In genomic region chr15:85737061-85737460, GRCh38 we compare ENCODE assay signal across 2 cellular contexts.
TF ChIP-seq lines count a peak whose summit lies in the region.

No MANE protein-coding gene starts in this region.

TF ChIP-seq in GM12878, 131 proteins besides CTCF, POLR2A, EP300 and RAD21:
- TF ChIP-seq, protein P1, sequence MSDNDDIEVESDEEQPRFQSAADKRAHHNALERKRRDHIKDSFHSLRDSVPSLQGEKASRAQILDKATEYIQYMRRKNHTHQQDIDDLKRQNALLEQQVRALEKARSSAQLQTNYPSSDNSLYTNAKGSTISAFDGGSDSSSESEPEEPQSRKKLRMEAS (IDR thresholded peaks at IDR 0.05; ENCODE audit: low read depth, low read length): no peak
- TF ChIP-seq RB1 (IDR thresholded peaks at IDR 0.05; ENCODE audit: borderline replicate concordance) (no peak), POLR2AphosphoS5 (IDR thresholded peaks at IDR 0.05; ENCODE audit: low read length) (no peak), HDAC2 (IDR thresholded peaks at IDR 0.05) (no peak), E2F4 (IDR thresholded peaks at IDR 0.05; ENCODE audit: low read depth, low read length) (no peak), RUNX3 (IDR thresholded peaks at IDR 0.05; ENCODE audit: low read length) (no peak), RAD51 (IDR thresholded peaks at IDR 0.05) (no peak), ZZZ3 (IDR thresholded peaks at IDR 0.05; ENCODE audit: control insufficient read depth, insufficient read length, low read depth) (no peak), STAT1 (conservative IDR thresholded peaks at IDR 0.05) (no peak), EED (IDR thresholded peaks at IDR 0.05; ENCODE audit: low read depth) (no peak), ATF7 (IDR thresholded peaks at IDR 0.05; ENCODE audit: low read depth) (no peak)
- TF ChIP-seq, protein P2, sequence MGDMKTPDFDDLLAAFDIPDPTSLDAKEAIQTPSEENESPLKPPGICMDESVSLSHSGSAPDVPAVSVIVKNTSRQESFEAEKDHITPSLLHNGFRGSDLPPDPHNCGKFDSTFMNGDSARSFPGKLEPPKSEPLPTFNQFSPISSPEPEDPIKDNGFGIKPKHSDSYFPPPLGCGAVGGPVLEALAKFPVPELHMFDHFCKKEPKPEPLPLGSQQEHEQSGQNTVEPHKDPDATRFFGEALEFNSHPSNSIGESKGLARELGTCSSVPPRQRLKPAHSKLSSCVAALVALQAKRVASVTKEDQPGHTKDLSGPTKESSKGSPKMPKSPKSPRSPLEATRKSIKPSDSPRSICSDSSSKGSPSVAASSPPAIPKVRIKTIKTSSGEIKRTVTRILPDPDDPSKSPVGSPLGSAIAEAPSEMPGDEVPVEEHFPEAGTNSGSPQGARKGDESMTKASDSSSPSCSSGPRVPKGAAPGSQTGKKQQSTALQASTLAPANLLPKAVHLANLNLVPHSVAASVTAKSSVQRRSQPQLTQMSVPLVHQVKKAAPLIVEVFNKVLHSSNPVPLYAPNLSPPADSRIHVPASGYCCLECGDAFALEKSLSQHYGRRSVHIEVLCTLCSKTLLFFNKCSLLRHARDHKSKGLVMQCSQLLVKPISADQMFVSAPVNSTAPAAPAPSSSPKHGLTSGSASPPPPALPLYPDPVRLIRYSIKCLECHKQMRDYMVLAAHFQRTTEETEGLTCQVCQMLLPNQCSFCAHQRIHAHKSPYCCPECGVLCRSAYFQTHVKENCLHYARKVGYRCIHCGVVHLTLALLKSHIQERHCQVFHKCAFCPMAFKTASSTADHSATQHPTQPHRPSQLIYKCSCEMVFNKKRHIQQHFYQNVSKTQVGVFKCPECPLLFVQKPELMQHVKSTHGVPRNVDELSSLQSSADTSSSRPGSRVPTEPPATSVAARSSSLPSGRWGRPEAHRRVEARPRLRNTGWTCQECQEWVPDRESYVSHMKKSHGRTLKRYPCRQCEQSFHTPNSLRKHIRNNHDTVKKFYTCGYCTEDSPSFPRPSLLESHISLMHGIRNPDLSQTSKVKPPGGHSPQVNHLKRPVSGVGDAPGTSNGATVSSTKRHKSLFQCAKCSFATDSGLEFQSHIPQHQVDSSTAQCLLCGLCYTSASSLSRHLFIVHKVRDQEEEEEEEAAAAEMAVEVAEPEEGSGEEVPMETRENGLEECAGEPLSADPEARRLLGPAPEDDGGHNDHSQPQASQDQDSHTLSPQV (IDR thresholded peaks at IDR 0.05): no peak
- TF ChIP-seq, protein P3, sequence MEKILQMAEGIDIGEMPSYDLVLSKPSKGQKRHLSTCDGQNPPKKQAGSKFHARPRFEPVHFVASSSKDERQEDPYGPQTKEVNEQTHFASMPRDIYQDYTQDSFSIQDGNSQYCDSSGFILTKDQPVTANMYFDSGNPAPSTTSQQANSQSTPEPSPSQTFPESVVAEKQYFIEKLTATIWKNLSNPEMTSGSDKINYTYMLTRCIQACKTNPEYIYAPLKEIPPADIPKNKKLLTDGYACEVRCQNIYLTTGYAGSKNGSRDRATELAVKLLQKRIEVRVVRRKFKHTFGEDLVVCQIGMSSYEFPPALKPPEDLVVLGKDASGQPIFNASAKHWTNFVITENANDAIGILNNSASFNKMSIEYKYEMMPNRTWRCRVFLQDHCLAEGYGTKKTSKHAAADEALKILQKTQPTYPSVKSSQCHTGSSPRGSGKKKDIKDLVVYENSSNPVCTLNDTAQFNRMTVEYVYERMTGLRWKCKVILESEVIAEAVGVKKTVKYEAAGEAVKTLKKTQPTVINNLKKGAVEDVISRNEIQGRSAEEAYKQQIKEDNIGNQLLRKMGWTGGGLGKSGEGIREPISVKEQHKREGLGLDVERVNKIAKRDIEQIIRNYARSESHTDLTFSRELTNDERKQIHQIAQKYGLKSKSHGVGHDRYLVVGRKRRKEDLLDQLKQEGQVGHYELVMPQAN (conservative IDR thresholded peaks at IDR 0.05): no peak

TF ChIP-seq in WTC11, 78 proteins besides CTCF, POLR2A, EP300 and RAD21:
- TF ChIP-seq NR3C1 (CRISPR knock-in tag; conservative IDR thresholded peaks at IDR 0.05; ENCODE audit: low read depth): no peak
- TF ChIP-seq GABPB1 (CRISPR knock-in tag; IDR thresholded peaks at IDR 0.05): no peak
- TF ChIP-seq HMGXB4 (CRISPR knock-in tag; IDR thresholded peaks at IDR 0.05): no peak
- no peak for TF ChIP-seq NFYB (CRISPR knock-in tag; conservative IDR thresholded peaks at IDR 0.05; ENCODE audit: low read depth)
- TF ChIP-seq, protein P4, sequence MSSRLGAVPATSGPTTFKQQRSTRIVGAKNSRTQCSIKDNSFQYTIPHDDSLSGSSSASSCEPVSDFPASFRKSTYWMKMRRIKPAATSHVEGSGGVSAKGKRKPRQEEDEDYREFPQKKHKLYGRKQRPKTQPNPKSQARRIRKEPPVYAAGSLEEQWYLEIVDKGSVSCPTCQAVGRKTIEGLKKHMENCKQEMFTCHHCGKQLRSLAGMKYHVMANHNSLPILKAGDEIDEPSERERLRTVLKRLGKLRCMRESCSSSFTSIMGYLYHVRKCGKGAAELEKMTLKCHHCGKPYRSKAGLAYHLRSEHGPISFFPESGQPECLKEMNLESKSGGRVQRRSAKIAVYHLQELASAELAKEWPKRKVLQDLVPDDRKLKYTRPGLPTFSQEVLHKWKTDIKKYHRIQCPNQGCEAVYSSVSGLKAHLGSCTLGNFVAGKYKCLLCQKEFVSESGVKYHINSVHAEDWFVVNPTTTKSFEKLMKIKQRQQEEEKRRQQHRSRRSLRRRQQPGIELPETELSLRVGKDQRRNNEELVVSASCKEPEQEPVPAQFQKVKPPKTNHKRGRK (CRISPR knock-in tag; IDR thresholded peaks at IDR 0.05; ENCODE audit: borderline replicate concordance): no peak
- TF ChIP-seq, protein P5, sequence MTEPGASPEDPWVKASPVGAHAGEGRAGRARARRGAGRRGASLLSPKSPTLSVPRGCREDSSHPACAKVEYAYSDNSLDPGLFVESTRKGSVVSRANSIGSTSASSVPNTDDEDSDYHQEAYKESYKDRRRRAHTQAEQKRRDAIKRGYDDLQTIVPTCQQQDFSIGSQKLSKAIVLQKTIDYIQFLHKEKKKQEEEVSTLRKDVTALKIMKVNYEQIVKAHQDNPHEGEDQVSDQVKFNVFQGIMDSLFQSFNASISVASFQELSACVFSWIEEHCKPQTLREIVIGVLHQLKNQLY (CRISPR knock-in tag; IDR thresholded peaks at IDR 0.05): no peak
- TF ChIP-seq E2F1 (CRISPR knock-in tag; IDR thresholded peaks at IDR 0.05): no peak
- TF ChIP-seq GTF2I (CRISPR knock-in tag; conservative IDR thresholded peaks at IDR 0.05): no peak
- no peak for TF ChIP-seq TEAD4 (CRISPR knock-in tag; IDR thresholded peaks at IDR 0.05)
- TF ChIP-seq, protein P6, sequence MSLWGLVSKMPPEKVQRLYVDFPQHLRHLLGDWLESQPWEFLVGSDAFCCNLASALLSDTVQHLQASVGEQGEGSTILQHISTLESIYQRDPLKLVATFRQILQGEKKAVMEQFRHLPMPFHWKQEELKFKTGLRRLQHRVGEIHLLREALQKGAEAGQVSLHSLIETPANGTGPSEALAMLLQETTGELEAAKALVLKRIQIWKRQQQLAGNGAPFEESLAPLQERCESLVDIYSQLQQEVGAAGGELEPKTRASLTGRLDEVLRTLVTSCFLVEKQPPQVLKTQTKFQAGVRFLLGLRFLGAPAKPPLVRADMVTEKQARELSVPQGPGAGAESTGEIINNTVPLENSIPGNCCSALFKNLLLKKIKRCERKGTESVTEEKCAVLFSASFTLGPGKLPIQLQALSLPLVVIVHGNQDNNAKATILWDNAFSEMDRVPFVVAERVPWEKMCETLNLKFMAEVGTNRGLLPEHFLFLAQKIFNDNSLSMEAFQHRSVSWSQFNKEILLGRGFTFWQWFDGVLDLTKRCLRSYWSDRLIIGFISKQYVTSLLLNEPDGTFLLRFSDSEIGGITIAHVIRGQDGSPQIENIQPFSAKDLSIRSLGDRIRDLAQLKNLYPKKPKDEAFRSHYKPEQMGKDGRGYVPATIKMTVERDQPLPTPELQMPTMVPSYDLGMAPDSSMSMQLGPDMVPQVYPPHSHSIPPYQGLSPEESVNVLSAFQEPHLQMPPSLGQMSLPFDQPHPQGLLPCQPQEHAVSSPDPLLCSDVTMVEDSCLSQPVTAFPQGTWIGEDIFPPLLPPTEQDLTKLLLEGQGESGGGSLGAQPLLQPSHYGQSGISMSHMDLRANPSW (CRISPR knock-in tag; conservative IDR thresholded peaks at IDR 0.05; ENCODE audit: low read depth): no peak
- no peak for TF ChIP-seq CBFB (CRISPR knock-in tag; IDR thresholded peaks at IDR 0.05; ENCODE audit: low read depth)
- TF ChIP-seq, protein P7, sequence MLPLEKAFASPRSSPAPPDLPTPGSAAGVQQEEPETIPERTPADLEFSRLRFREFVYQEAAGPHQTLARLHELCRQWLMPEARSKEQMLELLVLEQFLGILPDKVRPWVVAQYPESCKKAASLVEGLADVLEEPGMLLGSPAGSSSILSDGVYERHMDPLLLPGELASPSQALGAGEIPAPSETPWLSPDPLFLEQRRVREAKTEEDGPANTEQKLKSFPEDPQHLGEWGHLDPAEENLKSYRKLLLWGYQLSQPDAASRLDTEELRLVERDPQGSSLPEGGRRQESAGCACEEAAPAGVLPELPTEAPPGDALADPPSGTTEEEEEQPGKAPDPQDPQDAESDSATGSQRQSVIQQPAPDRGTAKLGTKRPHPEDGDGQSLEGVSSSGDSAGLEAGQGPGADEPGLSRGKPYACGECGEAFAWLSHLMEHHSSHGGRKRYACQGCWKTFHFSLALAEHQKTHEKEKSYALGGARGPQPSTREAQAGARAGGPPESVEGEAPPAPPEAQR (CRISPR knock-in tag; IDR thresholded peaks at IDR 0.05): no peak
- TF ChIP-seq PRRX2 (CRISPR knock-in tag; IDR thresholded peaks at IDR 0.05): no peak
- no peak for TF ChIP-seq FOXP1 (CRISPR knock-in tag; IDR thresholded peaks at IDR 0.05; ENCODE audit: borderline replicate concordance)
- TF ChIP-seq, protein P8, sequence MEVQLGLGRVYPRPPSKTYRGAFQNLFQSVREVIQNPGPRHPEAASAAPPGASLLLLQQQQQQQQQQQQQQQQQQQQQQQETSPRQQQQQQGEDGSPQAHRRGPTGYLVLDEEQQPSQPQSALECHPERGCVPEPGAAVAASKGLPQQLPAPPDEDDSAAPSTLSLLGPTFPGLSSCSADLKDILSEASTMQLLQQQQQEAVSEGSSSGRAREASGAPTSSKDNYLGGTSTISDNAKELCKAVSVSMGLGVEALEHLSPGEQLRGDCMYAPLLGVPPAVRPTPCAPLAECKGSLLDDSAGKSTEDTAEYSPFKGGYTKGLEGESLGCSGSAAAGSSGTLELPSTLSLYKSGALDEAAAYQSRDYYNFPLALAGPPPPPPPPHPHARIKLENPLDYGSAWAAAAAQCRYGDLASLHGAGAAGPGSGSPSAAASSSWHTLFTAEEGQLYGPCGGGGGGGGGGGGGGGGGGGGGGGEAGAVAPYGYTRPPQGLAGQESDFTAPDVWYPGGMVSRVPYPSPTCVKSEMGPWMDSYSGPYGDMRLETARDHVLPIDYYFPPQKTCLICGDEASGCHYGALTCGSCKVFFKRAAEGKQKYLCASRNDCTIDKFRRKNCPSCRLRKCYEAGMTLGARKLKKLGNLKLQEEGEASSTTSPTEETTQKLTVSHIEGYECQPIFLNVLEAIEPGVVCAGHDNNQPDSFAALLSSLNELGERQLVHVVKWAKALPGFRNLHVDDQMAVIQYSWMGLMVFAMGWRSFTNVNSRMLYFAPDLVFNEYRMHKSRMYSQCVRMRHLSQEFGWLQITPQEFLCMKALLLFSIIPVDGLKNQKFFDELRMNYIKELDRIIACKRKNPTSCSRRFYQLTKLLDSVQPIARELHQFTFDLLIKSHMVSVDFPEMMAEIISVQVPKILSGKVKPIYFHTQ (CRISPR knock-in tag; IDR thresholded peaks at IDR 0.05): no peak
- no peak for TF ChIP-seq FOXJ3 (CRISPR knock-in tag; IDR thresholded peaks at IDR 0.05; ENCODE audit: borderline replicate concordance)
